Comparison of ENCODE assay signal across 1 cellular context in genomic region chr19:13847033-13847899, GRCh38.
TF ChIP-seq lines count a peak whose summit lies in the region.

No MANE protein-coding gene starts in this region.

TF ChIP-seq in HepG2, 621 proteins besides CTCF, POLR2A, EP300 and RAD21 (continued from another document and continues in another):
- TF ChIP-seq ZNF281 (CRISPR knock-in tag; IDR thresholded peaks at IDR 0.05; ENCODE audit: borderline replicate concordance) (peak; percentile 71), TP53 (CRISPR knock-in tag; conservative IDR thresholded peaks at IDR 0.05) (no peak), GLMP (CRISPR knock-in tag; IDR thresholded peaks at IDR 0.05; ENCODE audit: borderline replicate concordance) (no peak), ZNF781 (CRISPR knock-in tag; IDR thresholded peaks at IDR 0.05; ENCODE audit: borderline replicate concordance, not compliant biosample characterization) (no peak), NAIF1 (CRISPR knock-in tag; IDR thresholded peaks at IDR 0.05; ENCODE audit: borderline replicate concordance) (no peak), ZNF644 (CRISPR knock-in tag; IDR thresholded peaks at IDR 0.05; ENCODE audit: low read depth) (no peak), AHDC1 (CRISPR knock-in tag; IDR thresholded peaks at IDR 0.05; ENCODE audit: borderline replicate concordance) (no peak), SSRP1 (CRISPR knock-in tag; IDR thresholded peaks at IDR 0.05) (no peak), RELA (CRISPR knock-in tag; IDR thresholded peaks at IDR 0.05) (no peak), ZMAT3 (CRISPR knock-in tag; conservative IDR thresholded peaks at IDR 0.05) (no peak), TBX3 (IDR thresholded peaks at IDR 0.05; ENCODE audit: borderline replicate concordance) (peak; percentile 37; the same call in 1 of the 2 replicates), TCF7L2 (IDR thresholded peaks at IDR 0.05; ENCODE audit: low read depth, low read length) (no peak), CAMTA2 (CRISPR knock-in tag; IDR thresholded peaks at IDR 0.05; ENCODE audit: borderline replicate concordance) (no peak), TSC22D2 (CRISPR knock-in tag; IDR thresholded peaks at IDR 0.05; ENCODE audit: borderline replicate concordance) (no peak), ZFYVE20 (CRISPR knock-in tag; IDR thresholded peaks at IDR 0.05; ENCODE audit: borderline replicate concordance, low read depth) (no peak), ZNF703 (CRISPR knock-in tag; IDR thresholded peaks at IDR 0.05; ENCODE audit: borderline replicate concordance) (no peak; the same call in 1 of the 2 replicates), REXO4 (CRISPR knock-in tag; IDR thresholded peaks at IDR 0.05; ENCODE audit: borderline replicate concordance) (no peak), ZNF687 (CRISPR knock-in tag; IDR thresholded peaks at IDR 0.05) (peak; percentile 63), NFE2 (CRISPR knock-in tag; IDR thresholded peaks at IDR 0.05) (no peak), HNRNPL (IDR thresholded peaks at IDR 0.05; ENCODE audit: low read depth, low read length) (peak; percentile 60; the same call in 1 of the 2 replicates), TFE3 (CRISPR knock-in tag; IDR thresholded peaks at IDR 0.05) (no peak), ZNF616 (CRISPR knock-in tag; IDR thresholded peaks at IDR 0.05; ENCODE audit: low read depth) (no peak), MZF1 (CRISPR knock-in tag; IDR thresholded peaks at IDR 0.05; ENCODE audit: borderline replicate concordance) (no peak), ARID4A (CRISPR knock-in tag; IDR thresholded peaks at IDR 0.05; ENCODE audit: borderline replicate concordance) (peak; percentile 44; the same call in 1 of the 2 replicates), ZBTB42 (CRISPR knock-in tag; IDR thresholded peaks at IDR 0.05) (peak; percentile 99), ARID3A (IDR thresholded peaks at IDR 0.05; ENCODE audit: low read depth, low read length) (no peak), FOXK2 (IDR thresholded peaks at IDR 0.05) (no peak), ZNF414 (CRISPR knock-in tag; IDR thresholded peaks at IDR 0.05) (peak; percentile 79; the same call in 1 of the 2 replicates), ZBTB2 (CRISPR knock-in tag; IDR thresholded peaks at IDR 0.05; ENCODE audit: low read depth) (peak; percentile 55; the same call in 1 of the 2 replicates), XBP1 (CRISPR knock-in tag; IDR thresholded peaks at IDR 0.05) (no peak), ZNF253 (CRISPR knock-in tag; IDR thresholded peaks at IDR 0.05; ENCODE audit: borderline replicate concordance) (no peak), RAD51 (IDR thresholded peaks at IDR 0.05; ENCODE audit: borderline replicate concordance) (no peak)
